Comparison of ENCODE assay signal across 1 cellular context in genomic region chr16:48438414-48438813, GRCh38.
TF ChIP-seq lines count a peak whose summit lies in the region.

No MANE protein-coding gene starts in this region.

TF ChIP-seq in IMR-90, 13 proteins besides CTCF, POLR2A, EP300 and RAD21:
- TF ChIP-seq NFE2L2 (IDR thresholded peaks at IDR 0.05; ENCODE audit: low read depth, low read length) = no peak
- TF ChIP-seq MAZ (IDR thresholded peaks at IDR 0.05; ENCODE audit: borderline replicate concordance, low read depth, low read length) = no peak
- no peak for TF ChIP-seq USF2 (IDR thresholded peaks at IDR 0.05; ENCODE audit: low read depth, low read length)
- no peak for TF ChIP-seq MAFK (IDR thresholded peaks at IDR 0.05; ENCODE audit: low read depth, low read length)
- TF ChIP-seq RCOR1 (IDR thresholded peaks at IDR 0.05; ENCODE audit: insufficient replicate concordance, low read length) = no peak
- TF ChIP-seq ELK1 (IDR thresholded peaks at IDR 0.05; ENCODE audit: borderline replicate concordance, low read depth, low read length) = no peak
- TF ChIP-seq SMC3 (IDR thresholded peaks at IDR 0.05; ENCODE audit: low read depth, low read length) = no peak
- no peak for TF ChIP-seq MXI1 (IDR thresholded peaks at IDR 0.05; ENCODE audit: borderline replicate concordance, low read depth, low read length)
- no peak for TF ChIP-seq CEBPB (IDR thresholded peaks at IDR 0.05; ENCODE audit: low read depth, low read length)
- no peak for TF ChIP-seq CHD1 (IDR thresholded peaks at IDR 0.05; ENCODE audit: low read depth, low read length)
- no peak for TF ChIP-seq RFX5 (IDR thresholded peaks at IDR 0.05; ENCODE audit: low read depth, low read length)
- no peak for TF ChIP-seq BHLHE40 (IDR thresholded peaks at IDR 0.05; ENCODE audit: low read depth, low read length)
- no peak for TF ChIP-seq FOS (IDR thresholded peaks at IDR 0.05; ENCODE audit: low read depth, low read length)
TF ChIP-seq in IMR-90: peak in this region for 0.
